ENCODE assay signal across 11 cellular contexts in genomic region chr17:42252528-42253172, GRCh38. TPM values are rescaled to one million over a fixed set of nuclear protein-coding genes. Genes with fewer than 3 reads are reported as not detected.
DNase-seq lines count a peak whose midpoint lies in the region; ATAC-seq, FAIRE-seq and TF ChIP-seq lines count a peak whose summit lies in the region.
"Had no signal": no experiment of that assay in that cellular context is flagged by ENCODE, and none has a peak within 500 bp of the region (broad histone marks: within the 10 kb centered on the region; RNA-seq: fewer than 3 reads in every experiment).

No MANE protein-coding gene starts in this region.

- H3K79me2 ChIP-seq in fibroblast of lung (ENCODE audit: control insufficient read depth, insufficient read depth, low read length): peaks cover 8% of the 10 kb centered on the region

- CTCF ChIA-PET in activated CD8-positive, alpha-beta T cell treated with anti-CD3 and anti-CD28 coated beads, Interleukin-2, amount 10 ng/mL, durations not matched to agents 7 days and 5 days (lab: Charles Lee): interaction anchor here (0.9 to 1.6 kb wide), 5 partner anchors 11 to 59 kb away, joined by 3 to 7 read pairs (median 4); no protein-coding TSS in a partner anchor

- 67 to 80% methylated on average over 4 of the region's 4 CpGs for WGBS in pancreas, 2 donors

- POLR2A ChIA-PET in activated CD8-positive, alpha-beta T cell treated with anti-CD3 and anti-CD28 coated beads, Interleukin-2, amount 10 ng/mL, durations not matched to agents 7 days and 5 days (lab: Charles Lee): interaction anchor here (7.0 kb wide), 1 partner anchor 20 kb away, joined by 128 read pairs; the partner anchor contains the start of gene STAT5B

- peak overlapping the region; percentile 8 for H3K4me2 ChIP-seq in fibroblast of lung (ENCODE audit: extremely low read depth, insufficient read depth, low read length)

- intact Hi-C loops in pancreas (cut with DNase I): no loop called here

- peak overlapping the region; percentile 99 for H3K27ac Mint-ChIP-seq in activated T-cell treated with anti-CD3 and anti-CD28 coated beads, Interleukin-2, amount 50 U/mL, for 72 hours
- H3K27ac Mint-ChIP-seq in activated CD8-positive, alpha-beta T cell treated with anti-CD3 and anti-CD28 coated beads, Interleukin-2, amount 10 ng/mL, durations not matched to agents 7 days and 5 days: peak overlapping the region; percentile 0
- peak overlapping the region; percentile 32 for H3K27ac Mint-ChIP-seq in stimulated activated memory B cell treated with anti-CD40 and anti-IgM and Interleukin-4, amounts not matched to agents 10 μg/mL and 1 μg/mL and 100 μg/mL, for 72 hours
- H3K27ac Mint-ChIP-seq: dendritic cell treated with granulocyte-macrophage colony-stimulating factor and Interleukin-4, amounts not matched to agents 40 ng/mL and 50 ng/mL, for 4 days had no signal

- H3K4me1 Mint-ChIP-seq in activated T-cell treated with anti-CD3 and anti-CD28 coated beads, Interleukin-2, amount 50 U/mL, for 72 hours (ENCODE audit: low read depth): peaks cover 86% of the 10 kb centered on the region
- peaks cover 45% of the 10 kb centered on the region for H3K4me1 Mint-ChIP-seq in activated CD8-positive, alpha-beta T cell treated with anti-CD3 and anti-CD28 coated beads, Interleukin-2, amount 10 ng/mL, durations not matched to agents 7 days and 5 days (ENCODE audit: low read depth)
- peaks cover 56% of the 10 kb centered on the region for H3K4me1 Mint-ChIP-seq in stimulated activated memory B cell treated with anti-CD40 and anti-IgM and Interleukin-4, amounts not matched to agents 10 μg/mL and 1 μg/mL and 100 μg/mL, for 72 hours

- H3K4me1 ChIP-seq in fibroblast of lung (ENCODE audit: control insufficient read depth, extremely low read depth, insufficient read depth, low read length) (peaks cover 15% of the 10 kb centered on the region), pancreas (peaks cover 4 to 15% (median 7%) of the 10 kb centered on the region in 3 donors)

- H3K4me3 ChIP-seq in fibroblast of lung (replicated peaks in 1 of 4; ENCODE audit: control extremely low read depth in 1 of 4, insufficient read depth in 1 of 4, low read depth in 3 of 4, low read length in 4 of 4): no peak overlapping the region
- H3K4me3 ChIP-seq in pancreas: no peak overlapping the region
- H3K4me3 ChIP-seq: SK-N-MC had no signal

- H3K27ac ChIP-seq in fibroblast of lung (ENCODE audit: insufficient read depth, low read length) (no peak overlapping the region), pancreas (no peak overlapping the region)
- H3K27ac ChIP-seq: SK-N-MC had no signal

- H3K9me3 Mint-ChIP-seq in activated T-cell treated with anti-CD3 and anti-CD28 coated beads, Interleukin-2, amount 50 U/mL, for 72 hours: no peaks in the 10 kb centered on the region
- H3K9me3 Mint-ChIP-seq in activated CD8-positive, alpha-beta T cell treated with anti-CD3 and anti-CD28 coated beads, Interleukin-2, amount 10 ng/mL, durations not matched to agents 7 days and 5 days (ENCODE audit: insufficient read depth): no peaks in the 10 kb centered on the region
- H3K9me3 Mint-ChIP-seq in stimulated activated memory B cell treated with anti-CD40 and anti-IgM and Interleukin-4, amounts not matched to agents 10 μg/mL and 1 μg/mL and 100 μg/mL, for 72 hours: no peaks in the 10 kb centered on the region
- H3K9me3 Mint-ChIP-seq: dendritic cell treated with granulocyte-macrophage colony-stimulating factor and Interleukin-4, amounts not matched to agents 40 ng/mL and 50 ng/mL, for 4 days had no signal

- H3K36me3 ChIP-seq in fibroblast of lung (ENCODE audit: control insufficient read depth, insufficient read depth, low read length): no peaks in the 10 kb centered on the region
- no peaks in the 10 kb centered on the region for H3K36me3 ChIP-seq in pancreas

- no peaks in the 10 kb centered on the region for H3K27me3 Mint-ChIP-seq in activated T-cell treated with anti-CD3 and anti-CD28 coated beads, Interleukin-2, amount 50 U/mL, for 72 hours (ENCODE audit: low read depth)
- H3K27me3 Mint-ChIP-seq in activated CD8-positive, alpha-beta T cell treated with anti-CD3 and anti-CD28 coated beads, Interleukin-2, amount 10 ng/mL, durations not matched to agents 7 days and 5 days (ENCODE audit: low read depth): no peaks in the 10 kb centered on the region
- no peaks in the 10 kb centered on the region for H3K27me3 Mint-ChIP-seq in stimulated activated memory B cell treated with anti-CD40 and anti-IgM and Interleukin-4, amounts not matched to agents 10 μg/mL and 1 μg/mL and 100 μg/mL, for 72 hours
- H3K27me3 Mint-ChIP-seq: dendritic cell treated with granulocyte-macrophage colony-stimulating factor and Interleukin-4, amounts not matched to agents 40 ng/mL and 50 ng/mL, for 4 days had no signal

- TF ChIP-seq CTCF in fibroblast of lung (conservative IDR thresholded peaks at IDR 0.05 in 1 of 2, IDR thresholded peaks at IDR 0.05 in 1 of 2; ENCODE audit: low read depth in 1 of 2, low read length in 2 of 2): no peak
- TF ChIP-seq CTCF in pancreas (IDR thresholded peaks at IDR 0.05): no peak

- peaks cover 2% of the 10 kb centered on the region for H4K20me1 ChIP-seq in fibroblast of lung (ENCODE audit: control insufficient read depth, extremely low read depth, insufficient read depth, low read length)

- no peak overlapping the region for H3K9ac ChIP-seq in fibroblast of lung (ENCODE audit: insufficient read depth, low read length)

- H2AFZ ChIP-seq in fibroblast of lung (ENCODE audit: low read length): no peak overlapping the region

- H3K9me3 ChIP-seq in fibroblast of lung (ENCODE audit: control insufficient read depth, insufficient read depth, low read depth, low read length) (no peaks in the 10 kb centered on the region), pancreas (no peaks in the 10 kb centered on the region)

- peak; percentile 70 to 76 for ATAC-seq in activated T-cell treated with anti-CD3 and anti-CD28 coated beads, Interleukin-2, amount 50 U/mL, for 72 hours (replicated peaks in 1 of 2)
- no peak for ATAC-seq in activated CD8-positive, alpha-beta T cell treated with anti-CD3 and anti-CD28 coated beads, Interleukin-2, amount 10 ng/mL, durations not matched to agents 7 days and 5 days
- ATAC-seq in stimulated activated memory B cell treated with anti-CD40 and anti-IgM and Interleukin-4, amounts not matched to agents 10 μg/mL and 1 μg/mL and 100 μg/mL, for 72 hours: no peak
- ATAC-seq in pancreas (no peak), GM21515 (IDR thresholded peaks at IDR 0.05; ENCODE audit: unreplicated experiment) (no peak)

- peaks cover 3 to 10% of the 10 kb centered on the region in 2 donors for H3K36me3 Mint-ChIP-seq in activated T-cell treated with anti-CD3 and anti-CD28 coated beads, Interleukin-2, amount 50 U/mL, for 72 hours (ENCODE audit: insufficient read depth in 2 of 2)
- H3K36me3 Mint-ChIP-seq in activated CD8-positive, alpha-beta T cell treated with anti-CD3 and anti-CD28 coated beads, Interleukin-2, amount 10 ng/mL, durations not matched to agents 7 days and 5 days (ENCODE audit: low read depth): peaks cover 9% of the 10 kb centered on the region
- H3K36me3 Mint-ChIP-seq in stimulated activated memory B cell treated with anti-CD40 and anti-IgM and Interleukin-4, amounts not matched to agents 10 μg/mL and 1 μg/mL and 100 μg/mL, for 72 hours: no peaks in the 10 kb centered on the region

- H3K4me3 Mint-ChIP-seq in activated T-cell treated with anti-CD3 and anti-CD28 coated beads, Interleukin-2, amount 50 U/mL, for 72 hours: peak overlapping the region; percentile 23 to 92
- no peak overlapping the region for H3K4me3 Mint-ChIP-seq in activated CD8-positive, alpha-beta T cell treated with anti-CD3 and anti-CD28 coated beads, Interleukin-2, amount 10 ng/mL, durations not matched to agents 7 days and 5 days
- no peak overlapping the region for H3K4me3 Mint-ChIP-seq in stimulated activated memory B cell treated with anti-CD40 and anti-IgM and Interleukin-4, amounts not matched to agents 10 μg/mL and 1 μg/mL and 100 μg/mL, for 72 hours
- H3K4me3 Mint-ChIP-seq: dendritic cell treated with granulocyte-macrophage colony-stimulating factor and Interleukin-4, amounts not matched to agents 40 ng/mL and 50 ng/mL, for 4 days had no signal

- H3K27me3 ChIP-seq in fibroblast of lung (ENCODE audit: control insufficient read depth, insufficient read depth, low read length): no peaks in the 10 kb centered on the region
- no peaks in the 10 kb centered on the region for H3K27me3 ChIP-seq in pancreas

- DNase-seq in activated T-cell treated with anti-CD3 and anti-CD28 coated beads, Interleukin-2, amount 50 U/mL, for 72 hours: no peak
- DNase-seq in activated T-cell treated with anti-CD3 and anti-CD28 coated beads for 4 hours: no peak
- no peak for DNase-seq in activated CD8-positive, alpha-beta T cell treated with anti-CD3 and anti-CD28 coated beads, Interleukin-2, amount 10 ng/mL, durations not matched to agents 7 days and 5 days
- peak in 1 of 2 donors; percentile 67 for DNase-seq in fibroblast of lung (ENCODE audit: low read depth in 2 of 2)
- DNase-seq in pancreas: no peak
- DNase-seq in OCI-M2 (lab: John Stamatoyannopoulos, UW; ENCODE audit: unreplicated experiment): no peak
- DNase-seq: nucleus accumbens had no signal

- no peak for FAIRE-seq in pancreas (lab: Jason Lieb, UNC)

RNA-seq across cellular contexts. Expression of gene STAT5B, which starts 23.5 kb away (rescaled TPM):
- total RNA-seq in activated T-cell treated with anti-CD3 and anti-CD28 coated beads, Interleukin-2, amount 50 U/mL, for 72 hours: 100 to 1,000 TPM; 252 to 269 TPM
- 10 to 100 TPM; 92.7 to 94.4 TPM for total RNA-seq in activated CD8-positive, alpha-beta T cell treated with anti-CD3 and anti-CD28 coated beads, Interleukin-2, amount 10 ng/mL, durations not matched to agents 7 days and 5 days
- total RNA-seq in fibroblast of lung: 24.4 and 25.9 TPM in 2 replicates
- 18.0 and 29.6 TPM in 2 replicates for polyA plus RNA-seq in fibroblast of lung
- 13.9 and 21.0 TPM in 2 replicates for polyA plus RNA-seq in fibroblast of lung (2012)
- 21.1 and 29.1 TPM in 2 replicates for polyA minus RNA-seq in fibroblast of lung (ENCODE audit: low replicate concordance)
- 10 to 100 TPM; 22.6 to 27.5 (median 24.2) TPM for total RNA-seq in pancreas
- polyA plus RNA-seq in pancreas: 10 to 100 TPM; 17.9 to 24.3 TPM

RNA-seq across cellular contexts. Expression of gene STAT5A, which starts 35.6 kb away (rescaled TPM):
- total RNA-seq in activated T-cell treated with anti-CD3 and anti-CD28 coated beads, Interleukin-2, amount 50 U/mL, for 72 hours: 100 to 1,000 TPM; 243 to 264 TPM
- total RNA-seq in activated CD8-positive, alpha-beta T cell treated with anti-CD3 and anti-CD28 coated beads, Interleukin-2, amount 10 ng/mL, durations not matched to agents 7 days and 5 days: 100 to 1,000 TPM; 117 to 119 TPM
- 26.2 and 28.4 TPM in 2 replicates for total RNA-seq in fibroblast of lung
- 5.5 and 6.9 TPM in 2 replicates for polyA plus RNA-seq in fibroblast of lung
- polyA plus RNA-seq in fibroblast of lung (2012): 5.1 and 7.7 TPM in 2 replicates
- 16.8 and 37.8 TPM in 2 replicates for polyA minus RNA-seq in fibroblast of lung (ENCODE audit: low replicate concordance)
- 10 to 100 TPM; 13.1 to 19.8 (median 15.4) TPM for total RNA-seq in pancreas
- 10 to 100 TPM; 10.5 to 12.6 TPM for polyA plus RNA-seq in pancreas

RNA-seq across cellular contexts. Expression of gene GHDC, which starts 58.4 kb away (rescaled TPM):
- 10 to 100 TPM; 17.3 to 18.8 TPM for total RNA-seq in activated T-cell treated with anti-CD3 and anti-CD28 coated beads, Interleukin-2, amount 50 U/mL, for 72 hours
- total RNA-seq in activated CD8-positive, alpha-beta T cell treated with anti-CD3 and anti-CD28 coated beads, Interleukin-2, amount 10 ng/mL, durations not matched to agents 7 days and 5 days: 10 to 100 TPM; 16.6 to 17.2 TPM
- total RNA-seq in fibroblast of lung (20.0 and 26.6 TPM in 2 replicates), pancreas (10 to 100 TPM; 14.8 to 20.9 (median 17.1) TPM)
- polyA plus RNA-seq in fibroblast of lung (6.1 and 6.7 TPM in 2 replicates), pancreas (10 to 100 TPM; 19.4 to 21.6 TPM)
- 10.7 and 12.0 TPM in 2 replicates for polyA plus RNA-seq in fibroblast of lung (2012)
- 6.1 and 18.1 TPM in 2 replicates for polyA minus RNA-seq in fibroblast of lung (ENCODE audit: low replicate concordance)

Comparison
In these comparisons a context has a peak if more than half of its experiments do, and no peak if none do; other contexts are left out.
1. ATAC-seq: peak in activated T-cell treated with anti-CD3 and anti-CD28 coated beads, Interleukin-2, amount 50 U/mL, for 72 hours (2 of 2); none in activated CD8-positive, alpha-beta T cell treated with anti-CD3 and anti-CD28 coated beads, Interleukin-2, amount 10 ng/mL, durations not matched to agents 7 days and 5 days (single experiment), stimulated activated memory B cell treated with anti-CD40 and anti-IgM and Interleukin-4, amounts not matched to agents 10 μg/mL and 1 μg/mL and 100 μg/mL, for 72 hours (single experiment), pancreas (0 of 4) and GM21515 (single experiment).
2. H3K27ac Mint-ChIP-seq: peak in every context shown above with its lines; median percentile 99 in activated T-cell treated with anti-CD3 and anti-CD28 coated beads, Interleukin-2, amount 50 U/mL, for 72 hours; 32 in stimulated activated memory B cell treated with anti-CD40 and anti-IgM and Interleukin-4, amounts not matched to agents 10 μg/mL and 1 μg/mL and 100 μg/mL, for 72 hours; 0 in activated CD8-positive, alpha-beta T cell treated with anti-CD3 and anti-CD28 coated beads, Interleukin-2, amount 10 ng/mL, durations not matched to agents 7 days and 5 days.
3. H3K4me3 Mint-ChIP-seq: peak in activated T-cell treated with anti-CD3 and anti-CD28 coated beads, Interleukin-2, amount 50 U/mL, for 72 hours (2 of 2); none in activated CD8-positive, alpha-beta T cell treated with anti-CD3 and anti-CD28 coated beads, Interleukin-2, amount 10 ng/mL, durations not matched to agents 7 days and 5 days (single experiment) and stimulated activated memory B cell treated with anti-CD40 and anti-IgM and Interleukin-4, amounts not matched to agents 10 μg/mL and 1 μg/mL and 100 μg/mL, for 72 hours (single experiment).